In the genomic region with DNA sequence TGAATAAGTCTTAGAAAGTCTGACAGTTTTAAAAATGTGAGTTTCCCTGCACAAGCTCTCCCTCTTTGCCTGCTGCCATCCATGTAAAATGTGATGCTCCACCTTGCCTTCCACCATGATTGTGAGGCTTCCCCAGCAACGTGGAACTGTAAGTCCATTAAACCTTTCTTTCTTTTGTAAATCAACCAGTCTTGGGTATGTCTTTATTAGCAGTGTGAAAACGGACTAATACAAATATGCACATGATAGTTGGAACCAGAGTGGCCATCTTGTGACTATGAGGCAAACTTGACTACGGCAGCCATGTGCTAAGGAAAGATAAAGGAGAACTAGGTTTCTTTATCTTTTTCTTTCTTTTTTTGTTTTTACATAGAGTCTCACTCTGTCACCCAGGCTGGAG, we compare ENCODE assay signal across 1 cellular context.
A peak's percentile ranks its signal among the peaks of the same experiment; 100 is the strongest.
TF ChIP-seq lines count a peak whose summit lies in the region.

No MANE protein-coding gene starts in this region.

TF ChIP-seq in K562, 482 proteins besides CTCF, POLR2A, EP300 and RAD21 (continued from another document and continues in another):
- TF ChIP-seq, protein P1, sequence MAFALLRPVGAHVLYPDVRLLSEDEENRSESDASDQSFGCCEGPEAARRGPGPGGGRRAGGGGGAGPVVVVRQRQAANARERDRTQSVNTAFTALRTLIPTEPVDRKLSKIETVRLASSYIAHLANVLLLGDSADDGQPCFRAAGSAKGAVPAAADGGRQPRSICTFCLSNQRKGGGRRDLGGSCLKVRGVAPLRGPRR (CRISPR knock-in tag; IDR thresholded peaks at IDR 0.05): no peak
- TF ChIP-seq SRSF7 (optimal IDR thresholded peaks at IDR 0.05; ENCODE audit: low read depth, low read length) (no peak), ERF (CRISPR knock-in tag; IDR thresholded peaks at IDR 0.05) (no peak), SOX6 (IDR thresholded peaks at IDR 0.05) (no peak), TRIM28 (IDR thresholded peaks at IDR 0.05) (peak; percentile 18; the same call in 1 of the 2 replicates), CEBPG (CRISPR knock-in tag; IDR thresholded peaks at IDR 0.05) (no peak), CEBPG (tag; conservative IDR thresholded peaks at IDR 0.05 in 1 of 2, IDR thresholded peaks at IDR 0.05 in 1 of 2) (no peak), ARHGAP35 (IDR thresholded peaks at IDR 0.05; ENCODE audit: partially characterized antibody) (no peak), HNRNPK (IDR thresholded peaks at IDR 0.05; ENCODE audit: low read depth, low read length, poor library complexity, severe bottlenecking) (no peak), ZNF696 (CRISPR knock-in tag; conservative IDR thresholded peaks at IDR 0.05) (no peak), MIER1 (IDR thresholded peaks at IDR 0.05; ENCODE audit: low read depth) (no peak), TRIM24 (IDR thresholded peaks at IDR 0.05) (peak; percentile 43 to 57; a peak in 3 of 4 replicates), ADNP (tag; IDR thresholded peaks at IDR 0.05) (0 out of 2 replicates have a peak, but pooled peaks have one; percentile 31), BACH1 (tag; IDR thresholded peaks at IDR 0.05) (no peak), ZNF124 (CRISPR knock-in tag; IDR thresholded peaks at IDR 0.05) (no peak), ZNF830 (CRISPR knock-in tag; IDR thresholded peaks at IDR 0.05) (no peak), NFXL1 (CRISPR knock-in tag; IDR thresholded peaks at IDR 0.05) (no peak)
- TF ChIP-seq, protein P2, sequence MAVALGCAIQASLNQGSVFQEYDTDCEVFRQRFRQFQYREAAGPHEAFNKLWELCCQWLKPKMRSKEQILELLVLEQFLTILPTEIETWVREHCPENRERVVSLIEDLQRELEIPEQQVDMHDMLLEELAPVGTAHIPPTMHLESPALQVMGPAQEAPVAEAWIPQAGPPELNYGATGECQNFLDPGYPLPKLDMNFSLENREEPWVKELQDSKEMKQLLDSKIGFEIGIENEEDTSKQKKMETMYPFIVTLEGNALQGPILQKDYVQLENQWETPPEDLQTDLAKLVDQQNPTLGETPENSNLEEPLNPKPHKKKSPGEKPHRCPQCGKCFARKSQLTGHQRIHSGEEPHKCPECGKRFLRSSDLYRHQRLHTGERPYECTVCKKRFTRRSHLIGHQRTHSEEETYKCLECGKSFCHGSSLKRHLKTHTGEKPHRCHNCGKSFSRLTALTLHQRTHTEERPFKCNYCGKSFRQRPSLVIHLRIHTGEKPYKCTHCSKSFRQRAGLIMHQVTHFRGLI (CRISPR knock-in tag; IDR thresholded peaks at IDR 0.05): no peak
- TF ChIP-seq, protein P3, sequence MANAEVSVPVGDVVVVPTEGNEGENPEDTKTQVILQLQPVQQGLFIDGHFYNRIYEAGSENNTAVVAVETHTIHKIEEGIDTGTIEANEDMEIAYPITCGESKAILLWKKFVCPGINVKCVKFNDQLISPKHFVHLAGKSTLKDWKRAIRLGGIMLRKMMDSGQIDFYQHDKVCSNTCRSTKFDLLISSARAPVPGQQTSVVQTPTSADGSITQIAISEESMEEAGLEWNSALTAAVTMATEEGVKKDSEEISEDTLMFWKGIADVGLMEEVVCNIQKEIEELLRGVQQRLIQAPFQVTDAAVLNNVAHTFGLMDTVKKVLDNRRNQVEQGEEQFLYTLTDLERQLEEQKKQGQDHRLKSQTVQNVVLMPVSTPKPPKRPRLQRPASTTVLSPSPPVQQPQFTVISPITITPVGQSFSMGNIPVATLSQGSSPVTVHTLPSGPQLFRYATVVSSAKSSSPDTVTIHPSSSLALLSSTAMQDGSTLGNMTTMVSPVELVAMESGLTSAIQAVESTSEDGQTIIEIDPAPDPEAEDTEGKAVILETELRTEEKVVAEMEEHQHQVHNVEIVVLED (CRISPR knock-in tag; IDR thresholded peaks at IDR 0.05): no peak
- TF ChIP-seq, protein P4, sequence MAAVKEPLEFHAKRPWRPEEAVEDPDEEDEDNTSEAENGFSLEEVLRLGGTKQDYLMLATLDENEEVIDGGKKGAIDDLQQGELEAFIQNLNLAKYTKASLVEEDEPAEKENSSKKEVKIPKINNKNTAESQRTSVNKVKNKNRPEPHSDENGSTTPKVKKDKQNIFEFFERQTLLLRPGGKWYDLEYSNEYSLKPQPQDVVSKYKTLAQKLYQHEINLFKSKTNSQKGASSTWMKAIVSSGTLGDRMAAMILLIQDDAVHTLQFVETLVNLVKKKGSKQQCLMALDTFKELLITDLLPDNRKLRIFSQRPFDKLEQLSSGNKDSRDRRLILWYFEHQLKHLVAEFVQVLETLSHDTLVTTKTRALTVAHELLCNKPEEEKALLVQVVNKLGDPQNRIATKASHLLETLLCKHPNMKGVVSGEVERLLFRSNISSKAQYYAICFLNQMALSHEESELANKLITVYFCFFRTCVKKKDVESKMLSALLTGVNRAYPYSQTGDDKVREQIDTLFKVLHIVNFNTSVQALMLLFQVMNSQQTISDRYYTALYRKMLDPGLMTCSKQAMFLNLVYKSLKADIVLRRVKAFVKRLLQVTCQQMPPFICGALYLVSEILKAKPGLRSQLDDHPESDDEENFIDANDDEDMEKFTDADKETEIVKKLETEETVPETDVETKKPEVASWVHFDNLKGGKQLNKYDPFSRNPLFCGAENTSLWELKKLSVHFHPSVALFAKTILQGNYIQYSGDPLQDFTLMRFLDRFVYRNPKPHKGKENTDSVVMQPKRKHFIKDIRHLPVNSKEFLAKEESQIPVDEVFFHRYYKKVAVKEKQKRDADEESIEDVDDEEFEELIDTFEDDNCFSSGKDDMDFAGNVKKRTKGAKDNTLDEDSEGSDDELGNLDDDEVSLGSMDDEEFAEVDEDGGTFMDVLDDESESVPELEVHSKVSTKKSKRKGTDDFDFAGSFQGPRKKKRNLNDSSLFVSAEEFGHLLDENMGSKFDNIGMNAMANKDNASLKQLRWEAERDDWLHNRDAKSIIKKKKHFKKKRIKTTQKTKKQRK (IDR thresholded peaks at IDR 0.05; ENCODE audit: borderline replicate concordance, low read depth, low read length): no peak
- TF ChIP-seq, protein P5, sequence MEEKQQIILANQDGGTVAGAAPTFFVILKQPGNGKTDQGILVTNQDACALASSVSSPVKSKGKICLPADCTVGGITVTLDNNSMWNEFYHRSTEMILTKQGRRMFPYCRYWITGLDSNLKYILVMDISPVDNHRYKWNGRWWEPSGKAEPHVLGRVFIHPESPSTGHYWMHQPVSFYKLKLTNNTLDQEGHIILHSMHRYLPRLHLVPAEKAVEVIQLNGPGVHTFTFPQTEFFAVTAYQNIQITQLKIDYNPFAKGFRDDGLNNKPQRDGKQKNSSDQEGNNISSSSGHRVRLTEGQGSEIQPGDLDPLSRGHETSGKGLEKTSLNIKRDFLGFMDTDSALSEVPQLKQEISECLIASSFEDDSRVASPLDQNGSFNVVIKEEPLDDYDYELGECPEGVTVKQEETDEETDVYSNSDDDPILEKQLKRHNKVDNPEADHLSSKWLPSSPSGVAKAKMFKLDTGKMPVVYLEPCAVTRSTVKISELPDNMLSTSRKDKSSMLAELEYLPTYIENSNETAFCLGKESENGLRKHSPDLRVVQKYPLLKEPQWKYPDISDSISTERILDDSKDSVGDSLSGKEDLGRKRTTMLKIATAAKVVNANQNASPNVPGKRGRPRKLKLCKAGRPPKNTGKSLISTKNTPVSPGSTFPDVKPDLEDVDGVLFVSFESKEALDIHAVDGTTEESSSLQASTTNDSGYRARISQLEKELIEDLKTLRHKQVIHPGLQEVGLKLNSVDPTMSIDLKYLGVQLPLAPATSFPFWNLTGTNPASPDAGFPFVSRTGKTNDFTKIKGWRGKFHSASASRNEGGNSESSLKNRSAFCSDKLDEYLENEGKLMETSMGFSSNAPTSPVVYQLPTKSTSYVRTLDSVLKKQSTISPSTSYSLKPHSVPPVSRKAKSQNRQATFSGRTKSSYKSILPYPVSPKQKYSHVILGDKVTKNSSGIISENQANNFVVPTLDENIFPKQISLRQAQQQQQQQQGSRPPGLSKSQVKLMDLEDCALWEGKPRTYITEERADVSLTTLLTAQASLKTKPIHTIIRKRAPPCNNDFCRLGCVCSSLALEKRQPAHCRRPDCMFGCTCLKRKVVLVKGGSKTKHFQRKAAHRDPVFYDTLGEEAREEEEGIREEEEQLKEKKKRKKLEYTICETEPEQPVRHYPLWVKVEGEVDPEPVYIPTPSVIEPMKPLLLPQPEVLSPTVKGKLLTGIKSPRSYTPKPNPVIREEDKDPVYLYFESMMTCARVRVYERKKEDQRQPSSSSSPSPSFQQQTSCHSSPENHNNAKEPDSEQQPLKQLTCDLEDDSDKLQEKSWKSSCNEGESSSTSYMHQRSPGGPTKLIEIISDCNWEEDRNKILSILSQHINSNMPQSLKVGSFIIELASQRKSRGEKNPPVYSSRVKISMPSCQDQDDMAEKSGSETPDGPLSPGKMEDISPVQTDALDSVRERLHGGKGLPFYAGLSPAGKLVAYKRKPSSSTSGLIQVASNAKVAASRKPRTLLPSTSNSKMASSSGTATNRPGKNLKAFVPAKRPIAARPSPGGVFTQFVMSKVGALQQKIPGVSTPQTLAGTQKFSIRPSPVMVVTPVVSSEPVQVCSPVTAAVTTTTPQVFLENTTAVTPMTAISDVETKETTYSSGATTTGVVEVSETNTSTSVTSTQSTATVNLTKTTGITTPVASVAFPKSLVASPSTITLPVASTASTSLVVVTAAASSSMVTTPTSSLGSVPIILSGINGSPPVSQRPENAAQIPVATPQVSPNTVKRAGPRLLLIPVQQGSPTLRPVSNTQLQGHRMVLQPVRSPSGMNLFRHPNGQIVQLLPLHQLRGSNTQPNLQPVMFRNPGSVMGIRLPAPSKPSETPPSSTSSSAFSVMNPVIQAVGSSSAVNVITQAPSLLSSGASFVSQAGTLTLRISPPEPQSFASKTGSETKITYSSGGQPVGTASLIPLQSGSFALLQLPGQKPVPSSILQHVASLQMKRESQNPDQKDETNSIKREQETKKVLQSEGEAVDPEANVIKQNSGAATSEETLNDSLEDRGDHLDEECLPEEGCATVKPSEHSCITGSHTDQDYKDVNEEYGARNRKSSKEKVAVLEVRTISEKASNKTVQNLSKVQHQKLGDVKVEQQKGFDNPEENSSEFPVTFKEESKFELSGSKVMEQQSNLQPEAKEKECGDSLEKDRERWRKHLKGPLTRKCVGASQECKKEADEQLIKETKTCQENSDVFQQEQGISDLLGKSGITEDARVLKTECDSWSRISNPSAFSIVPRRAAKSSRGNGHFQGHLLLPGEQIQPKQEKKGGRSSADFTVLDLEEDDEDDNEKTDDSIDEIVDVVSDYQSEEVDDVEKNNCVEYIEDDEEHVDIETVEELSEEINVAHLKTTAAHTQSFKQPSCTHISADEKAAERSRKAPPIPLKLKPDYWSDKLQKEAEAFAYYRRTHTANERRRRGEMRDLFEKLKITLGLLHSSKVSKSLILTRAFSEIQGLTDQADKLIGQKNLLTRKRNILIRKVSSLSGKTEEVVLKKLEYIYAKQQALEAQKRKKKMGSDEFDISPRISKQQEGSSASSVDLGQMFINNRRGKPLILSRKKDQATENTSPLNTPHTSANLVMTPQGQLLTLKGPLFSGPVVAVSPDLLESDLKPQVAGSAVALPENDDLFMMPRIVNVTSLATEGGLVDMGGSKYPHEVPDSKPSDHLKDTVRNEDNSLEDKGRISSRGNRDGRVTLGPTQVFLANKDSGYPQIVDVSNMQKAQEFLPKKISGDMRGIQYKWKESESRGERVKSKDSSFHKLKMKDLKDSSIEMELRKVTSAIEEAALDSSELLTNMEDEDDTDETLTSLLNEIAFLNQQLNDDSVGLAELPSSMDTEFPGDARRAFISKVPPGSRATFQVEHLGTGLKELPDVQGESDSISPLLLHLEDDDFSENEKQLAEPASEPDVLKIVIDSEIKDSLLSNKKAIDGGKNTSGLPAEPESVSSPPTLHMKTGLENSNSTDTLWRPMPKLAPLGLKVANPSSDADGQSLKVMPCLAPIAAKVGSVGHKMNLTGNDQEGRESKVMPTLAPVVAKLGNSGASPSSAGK (IDR thresholded peaks at IDR 0.05): peak; percentile 46
- TF ChIP-seq, protein P6, sequence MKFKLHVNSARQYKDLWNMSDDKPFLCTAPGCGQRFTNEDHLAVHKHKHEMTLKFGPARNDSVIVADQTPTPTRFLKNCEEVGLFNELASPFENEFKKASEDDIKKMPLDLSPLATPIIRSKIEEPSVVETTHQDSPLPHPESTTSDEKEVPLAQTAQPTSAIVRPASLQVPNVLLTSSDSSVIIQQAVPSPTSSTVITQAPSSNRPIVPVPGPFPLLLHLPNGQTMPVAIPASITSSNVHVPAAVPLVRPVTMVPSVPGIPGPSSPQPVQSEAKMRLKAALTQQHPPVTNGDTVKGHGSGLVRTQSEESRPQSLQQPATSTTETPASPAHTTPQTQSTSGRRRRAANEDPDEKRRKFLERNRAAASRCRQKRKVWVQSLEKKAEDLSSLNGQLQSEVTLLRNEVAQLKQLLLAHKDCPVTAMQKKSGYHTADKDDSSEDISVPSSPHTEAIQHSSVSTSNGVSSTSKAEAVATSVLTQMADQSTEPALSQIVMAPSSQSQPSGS (CRISPR knock-in tag; IDR thresholded peaks at IDR 0.05): no peak
- TF ChIP-seq, protein P7, sequence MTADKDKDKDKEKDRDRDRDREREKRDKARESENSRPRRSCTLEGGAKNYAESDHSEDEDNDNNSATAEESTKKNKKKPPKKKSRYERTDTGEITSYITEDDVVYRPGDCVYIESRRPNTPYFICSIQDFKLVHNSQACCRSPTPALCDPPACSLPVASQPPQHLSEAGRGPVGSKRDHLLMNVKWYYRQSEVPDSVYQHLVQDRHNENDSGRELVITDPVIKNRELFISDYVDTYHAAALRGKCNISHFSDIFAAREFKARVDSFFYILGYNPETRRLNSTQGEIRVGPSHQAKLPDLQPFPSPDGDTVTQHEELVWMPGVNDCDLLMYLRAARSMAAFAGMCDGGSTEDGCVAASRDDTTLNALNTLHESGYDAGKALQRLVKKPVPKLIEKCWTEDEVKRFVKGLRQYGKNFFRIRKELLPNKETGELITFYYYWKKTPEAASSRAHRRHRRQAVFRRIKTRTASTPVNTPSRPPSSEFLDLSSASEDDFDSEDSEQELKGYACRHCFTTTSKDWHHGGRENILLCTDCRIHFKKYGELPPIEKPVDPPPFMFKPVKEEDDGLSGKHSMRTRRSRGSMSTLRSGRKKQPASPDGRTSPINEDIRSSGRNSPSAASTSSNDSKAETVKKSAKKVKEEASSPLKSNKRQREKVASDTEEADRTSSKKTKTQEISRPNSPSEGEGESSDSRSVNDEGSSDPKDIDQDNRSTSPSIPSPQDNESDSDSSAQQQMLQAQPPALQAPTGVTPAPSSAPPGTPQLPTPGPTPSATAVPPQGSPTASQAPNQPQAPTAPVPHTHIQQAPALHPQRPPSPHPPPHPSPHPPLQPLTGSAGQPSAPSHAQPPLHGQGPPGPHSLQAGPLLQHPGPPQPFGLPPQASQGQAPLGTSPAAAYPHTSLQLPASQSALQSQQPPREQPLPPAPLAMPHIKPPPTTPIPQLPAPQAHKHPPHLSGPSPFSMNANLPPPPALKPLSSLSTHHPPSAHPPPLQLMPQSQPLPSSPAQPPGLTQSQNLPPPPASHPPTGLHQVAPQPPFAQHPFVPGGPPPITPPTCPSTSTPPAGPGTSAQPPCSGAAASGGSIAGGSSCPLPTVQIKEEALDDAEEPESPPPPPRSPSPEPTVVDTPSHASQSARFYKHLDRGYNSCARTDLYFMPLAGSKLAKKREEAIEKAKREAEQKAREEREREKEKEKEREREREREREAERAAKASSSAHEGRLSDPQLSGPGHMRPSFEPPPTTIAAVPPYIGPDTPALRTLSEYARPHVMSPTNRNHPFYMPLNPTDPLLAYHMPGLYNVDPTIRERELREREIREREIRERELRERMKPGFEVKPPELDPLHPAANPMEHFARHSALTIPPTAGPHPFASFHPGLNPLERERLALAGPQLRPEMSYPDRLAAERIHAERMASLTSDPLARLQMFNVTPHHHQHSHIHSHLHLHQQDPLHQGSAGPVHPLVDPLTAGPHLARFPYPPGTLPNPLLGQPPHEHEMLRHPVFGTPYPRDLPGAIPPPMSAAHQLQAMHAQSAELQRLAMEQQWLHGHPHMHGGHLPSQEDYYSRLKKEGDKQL (CRISPR knock-in tag; IDR thresholded peaks at IDR 0.05; ENCODE audit: borderline replicate concordance): no peak
- TF ChIP-seq, protein P8, sequence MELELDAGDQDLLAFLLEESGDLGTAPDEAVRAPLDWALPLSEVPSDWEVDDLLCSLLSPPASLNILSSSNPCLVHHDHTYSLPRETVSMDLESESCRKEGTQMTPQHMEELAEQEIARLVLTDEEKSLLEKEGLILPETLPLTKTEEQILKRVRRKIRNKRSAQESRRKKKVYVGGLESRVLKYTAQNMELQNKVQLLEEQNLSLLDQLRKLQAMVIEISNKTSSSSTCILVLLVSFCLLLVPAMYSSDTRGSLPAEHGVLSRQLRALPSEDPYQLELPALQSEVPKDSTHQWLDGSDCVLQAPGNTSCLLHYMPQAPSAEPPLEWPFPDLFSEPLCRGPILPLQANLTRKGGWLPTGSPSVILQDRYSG (tag; conservative IDR thresholded peaks at IDR 0.05; ENCODE audit: low read depth): 0 out of 2 replicates have a peak, but pooled peaks have one; percentile 60
